ENCODE assay signal across 7 cellular contexts in genomic region chr1:21438913-21439312, GRCh38. TPM values are rescaled to one million over a fixed set of nuclear protein-coding genes. Genes with fewer than 3 reads are reported as not detected.
DNase-seq lines count a peak whose midpoint lies in the region; ATAC-seq and TF ChIP-seq lines count a peak whose summit lies in the region.
"Not testable (repeated sequence)": the region's sequence is repeated elsewhere in the genome, so short reads cannot be mapped to it uniquely, and the experiment has no call there.

No MANE protein-coding gene starts in this region.

- H3K9me3 Mint-ChIP-seq in CD8-positive, alpha-beta T cell; IgD-negative memory B cell; activated CD8-positive, alpha-beta memory T cell treated with anti-CD3 and anti-CD28 coated beads, Interleukin-2, amount 10 ng/mL, durations not matched to agents 7 days and 5 days (ENCODE audit: low read depth); activated naive CD8-positive, alpha-beta T cell treated with anti-CD3 and anti-CD28 coated beads for 36 hours; nephron progenitor cell: not testable (repeated sequence)

- intact Hi-C loops in CD8-positive, alpha-beta T cell (cut with DNase I, micrococcal nuclease): not testable (repeated sequence)

- not testable (repeated sequence) for H3K36me3 ChIP-seq in CD8-positive, alpha-beta T cell (ENCODE audit: insufficient read depth, low read length); iPS-15b (ENCODE audit: control insufficient read depth, insufficient read depth, low read length)

- peak overlapping the region; percentile 95 for H3K4me3 Mint-ChIP-seq in CD8-positive, alpha-beta T cell
- peak overlapping the region; percentile 38 to 97 (median 97) for H3K4me3 Mint-ChIP-seq in IgD-negative memory B cell
- peak overlapping the region; percentile 84 for H3K4me3 Mint-ChIP-seq in T-helper 17 cell
- peak overlapping the region; percentile 26 for H3K4me3 Mint-ChIP-seq in activated CD8-positive, alpha-beta memory T cell treated with anti-CD3 and anti-CD28 coated beads, Interleukin-2, amount 10 ng/mL, durations not matched to agents 7 days and 5 days
- H3K4me3 Mint-ChIP-seq in activated naive CD8-positive, alpha-beta T cell treated with anti-CD3 and anti-CD28 coated beads for 36 hours: peak overlapping the region; percentile 34
- peak overlapping the region; percentile 95 for H3K4me3 Mint-ChIP-seq in nephron progenitor cell

- TF ChIP-seq CTCF in CD8-positive, alpha-beta T cell (IDR thresholded peaks at IDR 0.05); nephron progenitor cell (IDR thresholded peaks at IDR 0.05): not testable (repeated sequence)

- CTCF ChIA-PET in CD8-positive, alpha-beta T cell (lab: Charles Lee): interaction anchor here (2.6 kb wide), 1 partner anchor 71 kb away, joined by 8 read pairs; no protein-coding TSS in a partner anchor
- CTCF ChIA-PET in activated CD8-positive, alpha-beta memory T cell treated with anti-CD3 and anti-CD28 coated beads, Interleukin-2, amount 10 ng/mL, durations not matched to agents 7 days and 5 days (lab: Charles Lee): not testable (repeated sequence)

- peaks cover 19% of the 10 kb centered on the region for H3K4me1 Mint-ChIP-seq in CD8-positive, alpha-beta T cell (ENCODE audit: low read depth)
- H3K4me1 Mint-ChIP-seq in IgD-negative memory B cell: peaks cover 7 to 14% (median 12%) of the 10 kb centered on the region in 3 donors
- not testable (repeated sequence) for H3K4me1 Mint-ChIP-seq in T-helper 17 cell
- H3K4me1 Mint-ChIP-seq in activated CD8-positive, alpha-beta memory T cell treated with anti-CD3 and anti-CD28 coated beads, Interleukin-2, amount 10 ng/mL, durations not matched to agents 7 days and 5 days: peaks cover 19% of the 10 kb centered on the region
- H3K4me1 Mint-ChIP-seq in activated naive CD8-positive, alpha-beta T cell treated with anti-CD3 and anti-CD28 coated beads for 36 hours: peaks cover 23% of the 10 kb centered on the region
- peaks cover 20% of the 10 kb centered on the region for H3K4me1 Mint-ChIP-seq in nephron progenitor cell

- not testable (repeated sequence) for ATAC-seq in CD8-positive, alpha-beta T cell; T-helper 17 cell; activated CD8-positive, alpha-beta memory T cell treated with anti-CD3 and anti-CD28 coated beads, Interleukin-2, amount 10 ng/mL, durations not matched to agents 7 days and 5 days

- H3K9me3 ChIP-seq in CD8-positive, alpha-beta T cell (ENCODE audit: low read length); T-helper 17 cell (ENCODE audit: control insufficient read depth, low read length, poor library complexity, severe bottlenecking); iPS-15b (ENCODE audit: control insufficient read depth, insufficient read depth, low read length): not testable (repeated sequence)

- H3K4me1 ChIP-seq in CD8-positive, alpha-beta T cell (ENCODE audit: insufficient read depth, low read length); iPS-15b (ENCODE audit: control insufficient read depth, insufficient read depth, low read length): not testable (repeated sequence)

- H3K9ac ChIP-seq in iPS-15b (ENCODE audit: low read depth, low read length): not testable (repeated sequence)

- DNase-seq in CD8-positive, alpha-beta T cell; T-helper 17 cell; activated CD8-positive, alpha-beta memory T cell treated with anti-CD3 and anti-CD28 coated beads, Interleukin-2, amount 10 ng/mL, durations not matched to agents 7 days and 5 days; activated naive CD8-positive, alpha-beta T cell treated with anti-CD3 and anti-CD28 coated beads for 36 hours; nephron progenitor cell: not testable (repeated sequence)

- H3K27me3 Mint-ChIP-seq in CD8-positive, alpha-beta T cell (ENCODE audit: low read depth); IgD-negative memory B cell; T-helper 17 cell; activated naive CD8-positive, alpha-beta T cell treated with anti-CD3 and anti-CD28 coated beads for 36 hours: not testable (repeated sequence)
- H3K27me3 Mint-ChIP-seq in activated CD8-positive, alpha-beta memory T cell treated with anti-CD3 and anti-CD28 coated beads, Interleukin-2, amount 10 ng/mL, durations not matched to agents 7 days and 5 days: peaks cover 37% of the 10 kb centered on the region
- H3K27me3 Mint-ChIP-seq in nephron progenitor cell (ENCODE audit: low read depth, poor library complexity): peaks cover 41% of the 10 kb centered on the region

- H3K27ac Mint-ChIP-seq in CD8-positive, alpha-beta T cell; IgD-negative memory B cell; activated CD8-positive, alpha-beta memory T cell treated with anti-CD3 and anti-CD28 coated beads, Interleukin-2, amount 10 ng/mL, durations not matched to agents 7 days and 5 days; activated naive CD8-positive, alpha-beta T cell treated with anti-CD3 and anti-CD28 coated beads for 36 hours; nephron progenitor cell: not testable (repeated sequence)
- H3K27ac Mint-ChIP-seq in T-helper 17 cell: peak overlapping the region; percentile 94

- not testable (repeated sequence) for H3K27ac ChIP-seq in CD8-positive, alpha-beta T cell (ENCODE audit: low read depth, low read length)

- H3K27me3 ChIP-seq in CD8-positive, alpha-beta T cell (ENCODE audit: insufficient read depth, low read length): not testable (repeated sequence)
- H3K27me3 ChIP-seq in iPS-15b (ENCODE audit: control insufficient read depth, insufficient read depth, low read length): peaks cover 29% of the 10 kb centered on the region

- not testable (repeated sequence) for H3K36me3 Mint-ChIP-seq in CD8-positive, alpha-beta T cell; IgD-negative memory B cell; T-helper 17 cell (ENCODE audit: low read depth); activated CD8-positive, alpha-beta memory T cell treated with anti-CD3 and anti-CD28 coated beads, Interleukin-2, amount 10 ng/mL, durations not matched to agents 7 days and 5 days; activated naive CD8-positive, alpha-beta T cell treated with anti-CD3 and anti-CD28 coated beads for 36 hours; nephron progenitor cell (ENCODE audit: low read depth)

- H3K4me3 ChIP-seq in CD8-positive, alpha-beta T cell (ENCODE audit: low read depth, low read length): not testable (repeated sequence)
- peak overlapping the region; percentile 71 for H3K4me3 ChIP-seq in iPS-15b (ENCODE audit: low read depth, low read length)

- POLR2A ChIA-PET in CD8-positive, alpha-beta T cell (lab: Charles Lee): not testable (repeated sequence)

RNA-seq across cellular contexts. Expression of gene NBPF3, which starts 1.0 kb away (rescaled TPM):
- 1 to 10 TPM; 8.0 to 8.3 TPM for total RNA-seq in CD8-positive, alpha-beta T cell
- polyA plus RNA-seq in IgD-negative memory B cell: 2.3 TPM
- total RNA-seq in T-helper 17 cell: 10 to 100 TPM; 11.4 to 15.6 TPM
- 1 to 10 TPM; 4.8 to 7.7 TPM for total RNA-seq in activated CD8-positive, alpha-beta memory T cell treated with anti-CD3 and anti-CD28 coated beads, Interleukin-2, amount 10 ng/mL, durations not matched to agents 7 days and 5 days
- 1 to 10 TPM; 3.9 to 4.2 TPM for total RNA-seq in activated naive CD8-positive, alpha-beta T cell treated with anti-CD3 and anti-CD28 coated beads for 36 hours

Comparison
In these comparisons a context has a peak if more than half of its experiments do, and no peak if none do; other contexts are left out.
1. H3K4me3 Mint-ChIP-seq: peak in every context shown above with its lines; median percentile 97 in IgD-negative memory B cell; 95 in CD8-positive, alpha-beta T cell; 95 in nephron progenitor cell; 84 in T-helper 17 cell; 34 in activated naive CD8-positive, alpha-beta T cell treated with anti-CD3 and anti-CD28 coated beads for 36 hours; 26 in activated CD8-positive, alpha-beta memory T cell treated with anti-CD3 and anti-CD28 coated beads, Interleukin-2, amount 10 ng/mL, durations not matched to agents 7 days and 5 days.